12 cellular contexts compared by ENCODE assay signal in genomic region chr1:39089811-39090519, GRCh38.
DNase-seq lines count a peak whose midpoint lies in the region; ATAC-seq and TF ChIP-seq lines count a peak whose summit lies in the region.
"Had no signal": no experiment of that assay in that cellular context is flagged by ENCODE, and none has a peak within 500 bp of the region (broad histone marks: within the 10 kb centered on the region; RNA-seq: fewer than 3 reads in every experiment).

No MANE protein-coding gene starts in this region.

- peaks cover 3 to 11% of the 10 kb centered on the region in 2 donors for H3K4me1 Mint-ChIP-seq in effector memory CD8-positive, alpha-beta T cell (ENCODE audit: low read depth in 2 of 2)

- intact Hi-C loops in vagina (cut with DNase I): loop anchor here (10.0 kb wide), 1 partner anchor 65 kb away; the partner anchor contains the start of gene NDUFS5

- peak overlapping the region in 1 of 2 donors; percentile 78 for H3K27ac Mint-ChIP-seq in effector memory CD8-positive, alpha-beta T cell

- H3K4me3 Mint-ChIP-seq in effector memory CD8-positive, alpha-beta T cell: peak overlapping the region in 1 of 2 donors; percentile 46

- H3K4me3 ChIP-seq in vagina: no peak overlapping the region

- H3K27me3 ChIP-seq in vagina: no peaks in the 10 kb centered on the region

- no peaks in the 10 kb centered on the region for H3K9me3 Mint-ChIP-seq in effector memory CD8-positive, alpha-beta T cell
- H3K9me3 Mint-ChIP-seq: IgD-negative memory B cell had no signal

- peaks cover 0 to 12% of the 10 kb centered on the region in 2 donors for H3K27me3 Mint-ChIP-seq in effector memory CD8-positive, alpha-beta T cell

- peak; percentile 87 for ATAC-seq in effector memory CD8-positive, alpha-beta T cell (replicated peaks)
- ATAC-seq in HG03469 (IDR thresholded peaks at IDR 0.05; ENCODE audit: unreplicated experiment): no peak

- peaks cover 53% of the 10 kb centered on the region for H3K4me1 ChIP-seq in vagina

- H3K36me3 Mint-ChIP-seq in effector memory CD8-positive, alpha-beta T cell (ENCODE audit: insufficient read depth): peaks cover 6% of the 10 kb centered on the region
- H3K36me3 Mint-ChIP-seq: IgD-negative memory B cell had no signal

- H3K27ac ChIP-seq in vagina: peak overlapping the region; percentile 34

- no peaks in the 10 kb centered on the region for H3K36me3 ChIP-seq in vagina

- no peak for TF ChIP-seq CTCF in vagina (IDR thresholded peaks at IDR 0.05)

- no peak for TF ChIP-seq POLR2A in vagina (IDR thresholded peaks at IDR 0.05)

- H3K9me3 ChIP-seq in vagina: no peaks in the 10 kb centered on the region

- DNase-seq in activated effector memory CD4-positive, alpha-beta T cell treated with anti-CD3 and anti-CD28 coated beads, Interleukin-2, amount 50 U/mL, for 16 hours: peak; percentile 51
- no peak for DNase-seq in activated effector memory CD4-positive, alpha-beta T cell treated with Interleukin-2 at 50 U/mL for 16 hours
- DNase-seq in effector memory CD8-positive, alpha-beta T cell: peak in 1 of 3 experiments; percentile 25
- DNase-seq in middle frontal gyrus (ENCODE audit: extremely low spot score, low spot score) (peak; percentile 27), vagina (ENCODE audit: extremely low spot score in 2 of 2) (no peak), NCI-H2029 treated with DMSO at 0.1 percent for 48 hours (lab: John Stamatoyannopoulos, UW) (no peak), dermis blood vessel endothelial cell (no peak)
- DNase-seq: activated CD8-positive, alpha-beta memory T cell treated with anti-CD3 and anti-CD28 coated beads, Interleukin-2, amount 50 U/mL, for 48 hours; cortex of kidney; T-helper 1 cell had no signal

Comparison
In these comparisons a context has a peak if more than half of its experiments do, and no peak if none do; other contexts are left out.
1. DNase-seq: peak in activated effector memory CD4-positive, alpha-beta T cell treated with anti-CD3 and anti-CD28 coated beads, Interleukin-2, amount 50 U/mL, for 16 hours (single experiment) and middle frontal gyrus (single experiment); none in activated effector memory CD4-positive, alpha-beta T cell treated with Interleukin-2 at 50 U/mL for 16 hours (single experiment), vagina (0 of 2), NCI-H2029 treated with DMSO at 0.1 percent for 48 hours (single experiment) and dermis blood vessel endothelial cell (single experiment).